ENCODE assay signal across 1 cellular context in genomic region chr21:37370152-37371040, GRCh38.
TF ChIP-seq lines count a peak whose summit lies in the region.

No MANE protein-coding gene starts in this region.

TF ChIP-seq in GM23338, 12 proteins besides CTCF, POLR2A, EP300 and RAD21 (continued from another document):
- TF ChIP-seq, protein P1, sequence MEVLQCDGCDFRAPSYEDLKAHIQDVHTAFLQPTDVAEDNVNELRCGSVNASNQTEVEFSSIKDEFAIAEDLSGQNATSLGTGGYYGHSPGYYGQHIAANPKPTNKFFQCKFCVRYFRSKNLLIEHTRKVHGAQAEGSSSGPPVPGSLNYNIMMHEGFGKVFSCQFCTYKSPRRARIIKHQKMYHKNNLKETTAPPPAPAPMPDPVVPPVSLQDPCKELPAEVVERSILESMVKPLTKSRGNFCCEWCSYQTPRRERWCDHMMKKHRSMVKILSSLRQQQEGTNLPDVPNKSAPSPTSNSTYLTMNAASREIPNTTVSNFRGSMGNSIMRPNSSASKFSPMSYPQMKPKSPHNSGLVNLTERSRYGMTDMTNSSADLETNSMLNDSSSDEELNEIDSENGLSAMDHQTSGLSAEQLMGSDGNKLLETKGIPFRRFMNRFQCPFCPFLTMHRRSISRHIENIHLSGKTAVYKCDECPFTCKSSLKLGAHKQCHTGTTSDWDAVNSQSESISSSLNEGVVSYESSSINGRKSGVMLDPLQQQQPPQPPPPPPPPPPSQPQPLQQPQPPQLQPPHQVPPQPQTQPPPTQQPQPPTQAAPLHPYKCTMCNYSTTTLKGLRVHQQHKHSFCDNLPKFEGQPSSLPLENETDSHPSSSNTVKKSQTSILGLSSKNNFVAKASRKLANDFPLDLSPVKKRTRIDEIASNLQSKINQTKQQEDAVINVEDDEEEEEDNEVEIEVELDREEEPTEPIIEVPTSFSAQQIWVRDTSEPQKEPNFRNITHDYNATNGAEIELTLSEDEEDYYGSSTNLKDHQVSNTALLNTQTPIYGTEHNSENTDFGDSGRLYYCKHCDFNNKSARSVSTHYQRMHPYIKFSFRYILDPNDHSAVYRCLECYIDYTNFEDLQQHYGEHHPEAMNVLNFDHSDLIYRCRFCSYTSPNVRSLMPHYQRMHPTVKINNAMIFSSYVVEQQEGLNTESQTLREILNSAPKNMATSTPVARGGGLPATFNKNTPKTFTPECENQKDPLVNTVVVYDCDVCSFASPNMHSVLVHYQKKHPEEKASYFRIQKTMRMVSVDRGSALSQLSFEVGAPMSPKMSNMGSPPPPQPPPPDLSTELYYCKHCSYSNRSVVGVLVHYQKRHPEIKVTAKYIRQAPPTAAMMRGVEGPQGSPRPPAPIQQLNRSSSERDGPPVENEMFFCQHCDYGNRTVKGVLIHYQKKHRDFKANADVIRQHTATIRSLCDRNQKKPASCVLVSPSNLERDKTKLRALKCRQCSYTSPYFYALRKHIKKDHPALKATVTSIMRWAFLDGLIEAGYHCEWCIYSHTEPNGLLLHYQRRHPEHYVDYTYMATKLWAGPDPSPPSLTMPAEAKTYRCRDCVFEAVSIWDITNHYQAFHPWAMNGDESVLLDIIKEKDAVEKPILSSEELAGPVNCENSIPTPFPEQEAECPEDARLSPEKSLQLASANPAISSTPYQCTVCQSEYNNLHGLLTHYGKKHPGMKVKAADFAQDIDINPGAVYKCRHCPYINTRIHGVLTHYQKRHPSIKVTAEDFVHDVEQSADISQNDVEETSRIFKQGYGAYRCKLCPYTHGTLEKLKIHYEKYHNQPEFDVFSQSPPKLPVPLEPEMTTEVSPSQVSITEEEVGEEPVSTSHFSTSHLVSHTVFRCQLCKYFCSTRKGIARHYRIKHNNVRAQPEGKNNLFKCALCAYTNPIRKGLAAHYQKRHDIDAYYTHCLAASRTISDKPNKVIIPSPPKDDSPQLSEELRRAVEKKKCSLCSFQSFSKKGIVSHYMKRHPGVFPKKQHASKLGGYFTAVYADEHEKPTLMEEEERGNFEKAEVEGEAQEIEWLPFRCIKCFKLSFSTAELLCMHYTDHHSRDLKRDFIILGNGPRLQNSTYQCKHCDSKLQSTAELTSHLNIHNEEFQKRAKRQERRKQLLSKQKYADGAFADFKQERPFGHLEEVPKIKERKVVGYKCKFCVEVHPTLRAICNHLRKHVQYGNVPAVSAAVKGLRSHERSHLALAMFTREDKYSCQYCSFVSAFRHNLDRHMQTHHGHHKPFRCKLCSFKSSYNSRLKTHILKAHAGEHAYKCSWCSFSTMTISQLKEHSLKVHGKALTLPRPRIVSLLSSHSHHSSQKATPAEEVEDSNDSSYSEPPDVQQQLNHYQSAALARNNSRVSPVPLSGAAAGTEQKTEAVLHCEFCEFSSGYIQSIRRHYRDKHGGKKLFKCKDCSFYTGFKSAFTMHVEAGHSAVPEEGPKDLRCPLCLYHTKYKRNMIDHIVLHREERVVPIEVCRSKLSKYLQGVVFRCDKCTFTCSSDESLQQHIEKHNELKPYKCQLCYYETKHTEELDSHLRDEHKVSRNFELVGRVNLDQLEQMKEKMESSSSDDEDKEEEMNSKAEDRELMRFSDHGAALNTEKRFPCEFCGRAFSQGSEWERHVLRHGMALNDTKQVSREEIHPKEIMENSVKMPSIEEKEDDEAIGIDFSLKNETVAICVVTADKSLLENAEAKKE (CRISPR knock-in tag; IDR thresholded peaks at IDR 0.05): no peak
- TF ChIP-seq, protein P2, sequence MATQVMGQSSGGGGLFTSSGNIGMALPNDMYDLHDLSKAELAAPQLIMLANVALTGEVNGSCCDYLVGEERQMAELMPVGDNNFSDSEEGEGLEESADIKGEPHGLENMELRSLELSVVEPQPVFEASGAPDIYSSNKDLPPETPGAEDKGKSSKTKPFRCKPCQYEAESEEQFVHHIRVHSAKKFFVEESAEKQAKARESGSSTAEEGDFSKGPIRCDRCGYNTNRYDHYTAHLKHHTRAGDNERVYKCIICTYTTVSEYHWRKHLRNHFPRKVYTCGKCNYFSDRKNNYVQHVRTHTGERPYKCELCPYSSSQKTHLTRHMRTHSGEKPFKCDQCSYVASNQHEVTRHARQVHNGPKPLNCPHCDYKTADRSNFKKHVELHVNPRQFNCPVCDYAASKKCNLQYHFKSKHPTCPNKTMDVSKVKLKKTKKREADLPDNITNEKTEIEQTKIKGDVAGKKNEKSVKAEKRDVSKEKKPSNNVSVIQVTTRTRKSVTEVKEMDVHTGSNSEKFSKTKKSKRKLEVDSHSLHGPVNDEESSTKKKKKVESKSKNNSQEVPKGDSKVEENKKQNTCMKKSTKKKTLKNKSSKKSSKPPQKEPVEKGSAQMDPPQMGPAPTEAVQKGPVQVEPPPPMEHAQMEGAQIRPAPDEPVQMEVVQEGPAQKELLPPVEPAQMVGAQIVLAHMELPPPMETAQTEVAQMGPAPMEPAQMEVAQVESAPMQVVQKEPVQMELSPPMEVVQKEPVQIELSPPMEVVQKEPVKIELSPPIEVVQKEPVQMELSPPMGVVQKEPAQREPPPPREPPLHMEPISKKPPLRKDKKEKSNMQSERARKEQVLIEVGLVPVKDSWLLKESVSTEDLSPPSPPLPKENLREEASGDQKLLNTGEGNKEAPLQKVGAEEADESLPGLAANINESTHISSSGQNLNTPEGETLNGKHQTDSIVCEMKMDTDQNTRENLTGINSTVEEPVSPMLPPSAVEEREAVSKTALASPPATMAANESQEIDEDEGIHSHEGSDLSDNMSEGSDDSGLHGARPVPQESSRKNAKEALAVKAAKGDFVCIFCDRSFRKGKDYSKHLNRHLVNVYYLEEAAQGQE (IDR thresholded peaks at IDR 0.05; ENCODE audit: unreplicated experiment): no peak
- no peak for TF ChIP-seq EZH2 (IDR thresholded peaks at IDR 0.05; ENCODE audit: low read depth, unreplicated experiment)
- TF ChIP-seq POLR2AphosphoS5 (IDR thresholded peaks at IDR 0.05; ENCODE audit: low read depth): no peak
- no peak for TF ChIP-seq STAT1 (IDR thresholded peaks at IDR 0.05; ENCODE audit: unreplicated experiment)
- TF ChIP-seq CREB1 (CRISPR knock-in tag; IDR thresholded peaks at IDR 0.05; ENCODE audit: low read depth): no peak
- TF ChIP-seq, protein P3, sequence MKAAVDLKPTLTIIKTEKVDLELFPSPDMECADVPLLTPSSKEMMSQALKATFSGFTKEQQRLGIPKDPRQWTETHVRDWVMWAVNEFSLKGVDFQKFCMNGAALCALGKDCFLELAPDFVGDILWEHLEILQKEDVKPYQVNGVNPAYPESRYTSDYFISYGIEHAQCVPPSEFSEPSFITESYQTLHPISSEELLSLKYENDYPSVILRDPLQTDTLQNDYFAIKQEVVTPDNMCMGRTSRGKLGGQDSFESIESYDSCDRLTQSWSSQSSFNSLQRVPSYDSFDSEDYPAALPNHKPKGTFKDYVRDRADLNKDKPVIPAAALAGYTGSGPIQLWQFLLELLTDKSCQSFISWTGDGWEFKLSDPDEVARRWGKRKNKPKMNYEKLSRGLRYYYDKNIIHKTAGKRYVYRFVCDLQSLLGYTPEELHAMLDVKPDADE (IDR thresholded peaks at IDR 0.05): no peak
- no peak for TF ChIP-seq EZH2phosphoT487 (IDR thresholded peaks at IDR 0.05; ENCODE audit: unreplicated experiment)
- TF ChIP-seq JUNB (IDR thresholded peaks at IDR 0.05; ENCODE audit: unreplicated experiment): no peak
- no peak for TF ChIP-seq ZNF331 (CRISPR knock-in tag; IDR thresholded peaks at IDR 0.05; ENCODE audit: low read depth)
- TF ChIP-seq ZNF114 (CRISPR knock-in tag; IDR thresholded peaks at IDR 0.05): no peak
TF ChIP-seq in GM23338: peak in this region for 0.
